Comparison of ENCODE assay signal across 8 cellular contexts in the genomic region with DNA sequence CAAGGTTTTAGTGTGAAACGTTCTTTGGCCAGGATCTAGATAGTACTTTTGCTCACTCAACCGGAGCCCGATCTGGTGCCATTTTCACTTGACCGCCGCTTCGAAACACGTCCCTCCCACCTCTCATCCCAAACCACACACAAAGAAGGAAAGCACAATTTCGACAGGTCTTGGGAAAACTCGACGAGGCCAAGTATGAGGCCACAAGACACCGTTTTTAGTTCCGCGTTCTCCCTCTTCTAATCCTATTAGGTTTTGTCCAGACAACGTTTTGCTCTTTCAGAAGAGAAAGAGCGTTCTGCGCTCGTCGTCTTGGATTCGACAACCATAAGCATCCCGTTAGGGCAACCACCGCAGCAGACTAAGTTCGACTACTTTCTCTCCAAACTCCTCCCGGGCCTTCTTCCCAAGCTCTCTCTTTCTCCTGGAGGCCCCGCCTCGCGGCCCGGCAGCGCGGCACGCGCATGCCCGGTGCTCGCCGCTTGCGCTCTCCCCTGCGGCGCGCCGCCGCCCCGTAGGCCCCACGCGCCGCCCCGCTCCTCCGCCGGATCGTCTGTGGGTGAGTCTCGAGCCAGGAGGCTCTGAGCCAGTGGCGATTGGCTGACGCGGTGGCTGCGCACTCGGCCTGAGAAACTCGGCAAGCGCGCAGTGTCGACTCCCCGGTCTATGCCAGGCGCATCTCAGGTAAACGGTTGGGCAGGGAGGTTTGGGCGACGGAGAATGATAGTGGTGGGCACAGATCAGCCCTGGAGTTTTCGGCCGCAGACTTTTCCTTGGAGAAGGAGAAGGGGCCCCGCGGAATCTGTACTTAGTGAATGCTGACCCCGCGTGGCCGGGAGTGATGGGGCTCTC. TPM values are rescaled to one million over a fixed set of nuclear protein-coding genes. Genes with fewer than 3 reads are reported as not detected.
DNase-seq lines count a peak whose midpoint lies in the region; ATAC-seq and TF ChIP-seq lines count a peak whose summit lies in the region.

A gene with protein sequence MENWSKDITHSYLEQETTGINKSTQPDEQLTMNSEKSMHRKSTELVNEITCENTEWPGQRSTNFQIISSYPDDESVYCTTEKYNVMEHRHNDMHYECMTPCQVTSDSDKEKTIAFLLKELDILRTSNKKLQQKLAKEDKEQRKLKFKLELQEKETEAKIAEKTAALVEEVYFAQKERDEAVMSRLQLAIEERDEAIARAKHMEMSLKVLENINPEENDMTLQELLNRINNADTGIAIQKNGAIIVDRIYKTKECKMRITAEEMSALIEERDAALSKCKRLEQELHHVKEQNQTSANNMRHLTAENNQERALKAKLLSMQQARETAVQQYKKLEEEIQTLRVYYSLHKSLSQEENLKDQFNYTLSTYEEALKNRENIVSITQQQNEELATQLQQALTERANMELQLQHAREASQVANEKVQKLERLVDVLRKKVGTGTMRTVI (plus strand): TSS at position 517 of the 852 bp plus-strand sequence. CDS start 49,952 bp downstream, outside the sequence.

- no peaks in the 10 kb centered on the region for H3K9me3 ChIP-seq in duodenal mucosa (ENCODE audit: control insufficient read depth in 1 of 2, low read length in 2 of 2)
- H3K9me3 ChIP-seq in OCI-LY7 (ENCODE audit: low read length) = no peaks in the 10 kb centered on the region

- no peaks in the 10 kb centered on the region for H3K79me2 ChIP-seq in OCI-LY7 (ENCODE audit: insufficient read depth, low read depth, low read length)

- BruUV-seq in OCI-LY7 (replicated peaks; lab: Mats Ljungman, UMichigan) = no TSS peak

- POLR2A ChIA-PET in GM10248 (lab: Yijun Ruan, JAX) (no interaction called here), OCI-LY7 (lab: Charles Lee) (interaction anchor here (1.2 kb wide), 1 partner anchor 227 kb away, joined by 5 read pairs; no protein-coding TSS in a partner anchor)

- H3K4me3 ChIP-seq in duodenal mucosa (ENCODE audit: low read depth in 1 of 2, low read length in 2 of 2) = peak within 1 kb of the TSS; percentile 75 to 83
- H3K4me3 ChIP-seq in OCI-LY7 (ENCODE audit: low read depth, low read length, poor library complexity, severe bottlenecking) = no peak within 1 kb of the TSS

- H3K4me1 ChIP-seq in duodenal mucosa (ENCODE audit: control insufficient read depth in 1 of 2, insufficient read depth in 2 of 2, low read length in 2 of 2) (no peaks in the 10 kb centered on the region), OCI-LY7 (ENCODE audit: insufficient read depth, low read length, poor library complexity, severe bottlenecking) (no peaks in the 10 kb centered on the region)

- H3K4me2 ChIP-seq in OCI-LY7 (ENCODE audit: low read length) = no peak within 1 kb of the TSS

- DNase-seq in D341Med (ENCODE audit: low spot score) (peak; percentile 95), NCI-H1048 (lab: John Stamatoyannopoulos, UW) (peak; percentile 57), SW480 (ENCODE audit: low spot score) (peak; percentile 62), left colon (peak; percentile 77 to 82), GM10248 (ENCODE audit: extremely low spot score) (no peak), OCI-LY7 (ENCODE audit: low spot score) (no peak)
- DNase-seq in stimulated activated CD4-positive, alpha-beta T cell treated with anti-CD3 and anti-CD28 coated beads, Interleukin-12 subunit alpha, Interleukin-12 subunit beta, amount 100 ng/mL, for 4 hours = peak; percentile 23

- peak within 1 kb of the TSS; percentile 69 to 70 for H3K9ac ChIP-seq in duodenal mucosa (ENCODE audit: low read depth in 1 of 2, low read length in 2 of 2)

- peak within 1 kb of the TSS; percentile 68 for H3K27ac ChIP-seq in duodenal mucosa (ENCODE audit: low read depth, low read length)
- no peak within 1 kb of the TSS for H3K27ac ChIP-seq in OCI-LY7 (ENCODE audit: low read depth, low read length, poor library complexity, severe bottlenecking)

- intact Hi-C loops in left colon (cut with DNase I, micrococcal nuclease) (no loop called here), OCI-LY7 (cut with micrococcal nuclease; ENCODE audit: unreplicated experiment) (no loop called here)

- H2AFZ ChIP-seq in OCI-LY7 (ENCODE audit: low read length) = no peak within 1 kb of the TSS

- CTCF ChIA-PET in GM10248 (lab: Yijun Ruan, JAX) = no interaction called here
- CTCF ChIA-PET in OCI-LY7 (lab: Charles Lee; ENCODE audit: unreplicated experiment) = no interaction called here

- H4K20me1 ChIP-seq in OCI-LY7 (ENCODE audit: insufficient read depth, low read length) = no peaks in the 10 kb centered on the region

- TF ChIP-seq CTCF in GM10248 (IDR thresholded peaks at IDR 0.05; ENCODE audit: control extremely low read depth, extremely low read depth, low read depth, missing control alignments) = no peak
- no peak for TF ChIP-seq CTCF in OCI-LY7 (conservative IDR thresholded peaks at IDR 0.05; ENCODE audit: low read length)

- H3K27me3 ChIP-seq in duodenal mucosa (ENCODE audit: control insufficient read depth in 1 of 2, insufficient read depth in 2 of 2, low read length in 2 of 2) = no peaks in the 10 kb centered on the region

- H3K36me3 ChIP-seq in duodenal mucosa (ENCODE audit: control insufficient read depth in 1 of 2, insufficient read depth in 2 of 2, low read length in 2 of 2) (no peaks in the 10 kb centered on the region), OCI-LY7 (ENCODE audit: insufficient read depth, low read length) (no peaks in the 10 kb centered on the region)

- ATAC-seq in left colon = peak; percentile 100

- no peaks in the 10 kb centered on the region for H3K9me2 ChIP-seq in OCI-LY7 (ENCODE audit: insufficient read depth, low read length)

RNA-seq across cellular contexts. Expression of the gene that starts here (rescaled TPM):
- total RNA-seq in left colon (1 to 10 TPM; 5.1 to 9.1 TPM), OCI-LY7 (2022) (not detected in 2 replicates)
- total RNA-seq in OCI-LY7 (2014; rRNA removed; shearing (Covaris generic)) = not detected in 2 replicates

Comparison
In these comparisons a context has a peak if more than half of its experiments do, and no peak if none do; other contexts are left out.
1. RNA of the gene that starts here (total RNA-seq): 5.1 to 9.1 TPM in left colon; not detected in OCI-LY7; every median in the first group is over 4 times any median in the second.
2. DNase-seq: peak in D341Med (single experiment), NCI-H1048 (single experiment), SW480 (single experiment), left colon (2 of 2) and stimulated activated CD4-positive, alpha-beta T cell treated with anti-CD3 and anti-CD28 coated beads, Interleukin-12 subunit alpha, Interleukin-12 subunit beta, amount 100 ng/mL, for 4 hours (single experiment); none in GM10248 (single experiment) and OCI-LY7 (single experiment).